ENCODE assay signal across 8 cellular contexts in the genomic region with DNA sequence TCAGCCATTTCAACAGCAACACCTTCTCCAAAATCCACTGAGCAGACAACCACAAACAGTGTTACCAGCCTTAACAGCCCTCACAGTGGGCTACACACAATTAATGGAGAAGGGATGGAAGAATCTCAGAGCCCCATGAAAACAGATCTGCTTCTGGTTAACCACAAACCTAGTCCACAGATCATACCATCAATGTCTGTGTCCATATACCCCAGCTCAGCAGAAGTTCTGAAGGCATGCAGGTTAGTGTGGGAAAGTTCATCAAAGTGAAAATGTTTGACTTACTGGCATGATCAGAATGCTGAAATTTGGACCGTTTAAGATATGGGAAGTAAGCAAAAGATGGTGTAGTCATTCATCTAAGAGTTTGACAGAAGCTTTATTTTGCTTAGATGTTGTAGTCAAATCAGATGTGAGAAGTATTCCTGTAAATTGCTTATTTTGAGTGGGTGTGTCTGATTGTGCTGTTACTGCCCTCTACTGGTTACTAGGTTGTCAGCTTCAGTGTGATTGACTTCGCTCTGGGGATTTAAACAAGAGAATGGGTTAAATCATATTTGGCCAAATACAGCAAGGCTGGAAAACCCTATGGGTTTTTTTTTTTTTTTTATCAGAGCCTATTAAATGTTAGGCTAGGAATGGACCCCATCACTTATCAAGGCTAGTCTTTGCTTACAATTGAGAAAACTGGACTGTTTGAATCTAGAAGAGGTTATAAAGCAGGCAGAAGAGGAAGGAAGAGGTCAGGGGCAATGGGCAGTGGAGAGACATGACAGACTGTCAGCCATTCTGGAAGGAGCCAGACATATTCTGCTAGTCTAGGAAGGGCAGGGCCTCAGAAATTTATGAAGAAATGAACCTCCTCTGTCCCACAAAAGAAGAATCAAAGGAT.
DNase-seq lines count a peak whose midpoint lies in the region; ATAC-seq and TF ChIP-seq lines count a peak whose summit lies in the region.

No MANE protein-coding gene starts in this region.

- peaks cover 0 to 19% (median 8%) of the 10 kb centered on the region in 4 donors for H3K36me3 ChIP-seq in right lobe of liver

- no peak overlapping the region for H3K27ac ChIP-seq in right lobe of liver

- WGBS in right lobe of liver (ENCODE audit: insufficient coverage, low coverage, low lambda C conversion rate, missing lambda C conversion rate): 26% methylated on average over 2 of the region's 2 CpGs

- peak; percentile 67 to 76 (median 72) for TF ChIP-seq CTCF in right lobe of liver (IDR thresholded peaks at IDR 0.05)

- peak overlapping the region; percentile 62 for H3K27ac Mint-ChIP-seq in central memory CD8-positive, alpha-beta T cell (ENCODE audit: low read depth)

- ATAC-seq in HG02610 (IDR thresholded peaks at IDR 0.05; ENCODE audit: unreplicated experiment) (peak; percentile 59), right lobe of liver (peak; percentile 64 to 81 (median 80)), GM19467 (IDR thresholded peaks at IDR 0.05; ENCODE audit: unreplicated experiment) (no peak)
- no peak for ATAC-seq in central memory CD8-positive, alpha-beta T cell (replicated peaks; ENCODE audit: extremely low read depth, poor library complexity, severe bottlenecking)

- H3K36me3 Mint-ChIP-seq in central memory CD8-positive, alpha-beta T cell (ENCODE audit: insufficient read depth): peaks cover 16% of the 10 kb centered on the region

- intact Hi-C loops in right lobe of liver (cut with DNase I): no loop called here

- H3K27me3 Mint-ChIP-seq in central memory CD8-positive, alpha-beta T cell: no peaks in the 10 kb centered on the region

- H3K9me3 ChIP-seq in right lobe of liver: no peaks in the 10 kb centered on the region

- peaks cover 44% of the 10 kb centered on the region for H3K4me1 Mint-ChIP-seq in central memory CD8-positive, alpha-beta T cell

- no peak overlapping the region for H3K4me3 Mint-ChIP-seq in central memory CD8-positive, alpha-beta T cell

- H3K27me3 ChIP-seq in right lobe of liver: no peaks in the 10 kb centered on the region

- TF ChIP-seq POLR2A in right lobe of liver (IDR thresholded peaks at IDR 0.05): no peak

- no peaks in the 10 kb centered on the region for H3K9me3 Mint-ChIP-seq in central memory CD8-positive, alpha-beta T cell

- H3K4me1 ChIP-seq in right lobe of liver: no peaks in the 10 kb centered on the region

- DNase-seq in NCI-H82 (lab: John Stamatoyannopoulos, UW) (peak; percentile 34), NCI-H82 treated with DMSO at 0.1 percent for 48 hours (lab: John Stamatoyannopoulos, UW; ENCODE audit: unreplicated experiment) (no peak), OCI-M1 (lab: John Stamatoyannopoulos, UW) (peak; percentile 62), right lobe of liver (no peak), ecto neural progenitor cell (ENCODE audit: low spot score) (no peak)
- no peak for DNase-seq in central memory CD8-positive, alpha-beta T cell (ENCODE audit: low spot score in 2 of 2)

- H3K4me3 ChIP-seq in right lobe of liver: no peak overlapping the region

Comparison
In these comparisons a context has a peak if more than half of its experiments do, and no peak if none do; other contexts are left out.
1. DNase-seq: peak in NCI-H82 (single experiment) and OCI-M1 (single experiment); none in NCI-H82 treated with DMSO at 0.1 percent for 48 hours (single experiment), central memory CD8-positive, alpha-beta T cell (0 of 2), right lobe of liver (0 of 3) and ecto neural progenitor cell (single experiment).
2. ATAC-seq: peak in HG02610 (single experiment) and right lobe of liver (4 of 4); none in central memory CD8-positive, alpha-beta T cell (single experiment) and GM19467 (single experiment).